ENCODE assay signal across 8 cellular contexts in the genomic region with DNA sequence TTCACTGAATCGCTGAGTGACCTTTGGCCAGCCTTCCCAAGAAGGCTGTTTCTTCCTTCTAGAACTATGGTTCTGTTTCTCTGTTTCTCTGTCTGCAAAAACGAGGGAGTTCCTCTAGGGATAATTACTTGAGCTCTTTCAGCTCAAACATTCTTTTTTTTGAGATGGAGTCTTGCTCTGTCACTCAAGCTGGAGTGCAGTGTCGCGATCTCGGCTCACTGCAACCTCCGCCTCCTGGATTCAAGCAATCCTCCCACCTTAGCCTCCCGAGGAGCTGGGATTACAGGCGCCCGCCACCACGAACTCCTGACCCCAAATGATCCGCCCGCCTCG. TPM values are rescaled to one million over a fixed set of nuclear protein-coding genes. Genes with fewer than 3 reads are reported as not detected.
A peak's percentile ranks its signal among the peaks of the same experiment; 100 is the strongest.
DNase-seq lines count a peak whose midpoint lies in the region; ATAC-seq and TF ChIP-seq lines count a peak whose summit lies in the region.

No MANE protein-coding gene starts in this region.

- POLR2A ChIA-PET in BJ (lab: Charles Lee), result interaction anchor here (0.7 to 0.9 kb wide), 2 partner anchors 15 to 47 kb away, joined by 3 to 5 read pairs; no protein-coding TSS in a partner anchor
- POLR2A ChIA-PET in IMR-90 (lab: Charles Lee; ENCODE audit: unreplicated experiment), result interaction anchor here (0.6 kb wide), 1 partner anchor 905 kb away, joined by 3 read pairs; no protein-coding TSS in a partner anchor
- POLR2A ChIA-PET in naive thymus-derived CD4-positive, alpha-beta T cell (lab: Charles Lee), result interaction anchor here (1.0 to 3.0 kb wide), 6 partner anchors 8 to 170 kb away, joined by 3 to 14 read pairs (median 6); a partner anchor contains a TSS

- H3K36me3 ChIP-seq in BJ (ENCODE audit: control insufficient read depth, insufficient read depth, low read length) (peaks cover 2% of the 10 kb centered on the region; the same call in 1 of the 2 replicates), IMR-90 (ENCODE audit: control insufficient read depth, insufficient read depth, low read length) (peaks cover 9% of the 10 kb centered on the region), mammary epithelial cell (ENCODE audit: insufficient read depth, low read length) (peaks cover 18% of the 10 kb centered on the region)
- peaks cover 5 to 28% (median 9%) of the 10 kb centered on the region in 3 experiments for H3K36me3 ChIP-seq in naive thymus-derived CD4-positive, alpha-beta T cell (ENCODE audit: control insufficient read depth in 2 of 3, insufficient read depth in 3 of 3, low read length in 3 of 3)

- peak overlapping the region; percentile 97 for H2AK9ac ChIP-seq in IMR-90 (replicated peaks; ENCODE audit: low read depth, low read length, poor library complexity)

- TF ChIP-seq POLR2A in IMR-90 (IDR thresholded peaks at IDR 0.05; ENCODE audit: low read depth, low read length), result no peak

- H4K91ac ChIP-seq in IMR-90 (ENCODE audit: insufficient read depth, low read depth, low read length), result no peak overlapping the region

- no peak overlapping the region for H3K18ac ChIP-seq in IMR-90 (ENCODE audit: low read depth, low read length)

- H3K23ac ChIP-seq in IMR-90 (ENCODE audit: low read depth, low read length), result no peak overlapping the region

- TF ChIP-seq RAD21 in IMR-90 (IDR thresholded peaks at IDR 0.05; ENCODE audit: low read length), result no peak

- peaks cover 0 to 5% (median 0%) of the 10 kb centered on the region in 11 donors for H3K9me3 Mint-ChIP-seq in naive thymus-derived CD4-positive, alpha-beta T cell

- TF ChIP-seq CTCF in BJ (IDR thresholded peaks at IDR 0.05; ENCODE audit: insufficient read depth, low read depth, low read length) (no peak), IMR-90 (conservative IDR thresholded peaks at IDR 0.05; ENCODE audit: low read depth, low read length) (no peak), mammary epithelial cell (conservative IDR thresholded peaks at IDR 0.05 in 1 of 2, IDR thresholded peaks at IDR 0.05 in 1 of 2; ENCODE audit: extremely low read depth in 1 of 2, insufficient read depth in 1 of 2, low read depth in 1 of 2, low read length in 2 of 2) (no peak)

- no peak overlapping the region; the same call in 1 of the 2 replicates for H3K14ac ChIP-seq in IMR-90 (replicated peaks; ENCODE audit: low read depth, low read length)

- peak overlapping the region; percentile 93 to 98 (median 96) for H3K27ac Mint-ChIP-seq in naive thymus-derived CD4-positive, alpha-beta T cell

- H4K20me1 ChIP-seq in IMR-90 (ENCODE audit: insufficient read depth, low read length), result peaks cover 9% of the 10 kb centered on the region; the same call in 1 of the 2 replicates
- H4K20me1 ChIP-seq in mammary epithelial cell (ENCODE audit: insufficient read depth, low read length), result no peaks in the 10 kb centered on the region

- H2BK120ac ChIP-seq in IMR-90 (ENCODE audit: low read depth, low read length), result no peak overlapping the region

- peaks cover 57% of the 10 kb centered on the region for H3K79me2 ChIP-seq in mammary epithelial cell (ENCODE audit: insufficient read depth, low read length)

- no peak for DNase-seq in BJ (ENCODE audit: low read depth)
- DNase-seq in IMR-90, result no peak
- no peak for DNase-seq in mammary epithelial cell
- DNase-seq in naive thymus-derived CD4-positive, alpha-beta T cell, result no peak
- no peak for DNase-seq in HuH-7 (ENCODE audit: low spot score)
- no peak for DNase-seq in hypothalamus (lab: John Stamatoyannopoulos, UW)

- H3K4me1 ChIP-seq in IMR-90 (ENCODE audit: control insufficient read depth, insufficient read depth, low read length) (peaks cover 3% of the 10 kb centered on the region; the same call in 1 of the 2 replicates), mammary epithelial cell (ENCODE audit: insufficient read depth, low read length) (peaks cover 21% of the 10 kb centered on the region)
- H3K4me1 ChIP-seq in naive thymus-derived CD4-positive, alpha-beta T cell (ENCODE audit: control insufficient read depth in 2 of 2, insufficient read depth in 2 of 2, low read length in 2 of 2), result peaks cover 6 to 12% of the 10 kb centered on the region in 2 donors

- intact Hi-C loops in IMR-90 (cut with micrococcal nuclease) (loop anchor here (2.0 to 5.0 kb wide), 3 partner anchors 193 to 771 kb away; a partner anchor contains a TSS), mammary epithelial cell (cut with micrococcal nuclease) (loop anchor here (5.0 to 10.0 kb wide), 3 partner anchors 61 to 311 kb away; a partner anchor contains a TSS)
- intact Hi-C loops in naive thymus-derived CD4-positive, alpha-beta T cell (cut with micrococcal nuclease), result loop anchor here (1.0 to 10.0 kb wide), 20 partner anchors 8 to 1019 kb away; a partner anchor contains a TSS

- BruUV-seq in IMR-90 (replicated peaks; lab: Mats Ljungman, UMichigan) (no TSS peak), mammary epithelial cell (replicated peaks; lab: Mats Ljungman, UMichigan) (no TSS peak)

- peaks cover 0 to 16% (median 5%) of the 10 kb centered on the region in 5 donors for H3K27me3 Mint-ChIP-seq in naive thymus-derived CD4-positive, alpha-beta T cell

- CTCF ChIA-PET in BJ (lab: Yijun Ruan, JAX), result interaction anchor here (0.7 to 1.4 kb wide), 8 partner anchors 9 to 1099 kb away, joined by 3 to 6 read pairs (median 3); no protein-coding TSS in a partner anchor
- CTCF ChIA-PET in IMR-90 (lab: Yijun Ruan, JAX), result interaction anchor here (1.0 kb wide), 1 partner anchor 10 kb away, joined by 3 read pairs; no protein-coding TSS in a partner anchor
- CTCF ChIA-PET in mammary epithelial cell (lab: Charles Lee; ENCODE audit: low non-redundant PET), result no interaction called here
- CTCF ChIA-PET in naive thymus-derived CD4-positive, alpha-beta T cell (lab: Charles Lee), result interaction anchor here (0.7 to 1.4 kb wide), 4 partner anchors 8 to 1184 kb away, joined by 3 to 7 read pairs (median 3); no protein-coding TSS in a partner anchor

- 30% methylated on average over 2 of the region's 13 CpGs; no CpG with 5 or more reads in 1 of the 2 experiments for WGBS in IMR-90 (ENCODE audit: extremely low coverage in 2 of 2, insufficient read length in 1 of 2), 2 experiments
- 14% methylated on average over 3 of the region's 13 CpGs for WGBS in mammary epithelial cell (ENCODE audit: low coverage, missing lambda C conversion rate)

- H3K4ac ChIP-seq in IMR-90 (ENCODE audit: low read depth, low read length), result 0 out of 2 replicates have a peak overlapping the region, but pooled peaks have one; percentile 94

- H3K36me3 Mint-ChIP-seq in naive thymus-derived CD4-positive, alpha-beta T cell, result peaks cover 4 to 15% (median 5%) of the 10 kb centered on the region in 5 donors

- H2BK15ac ChIP-seq in IMR-90 (ENCODE audit: low read depth, low read length), result no peak overlapping the region

- H3K9me1 ChIP-seq in IMR-90 (ENCODE audit: insufficient read depth, low read length), result 0 out of 2 replicates have a peak, but pooled peaks cover 2% of the 10 kb centered on the region

- H3K27ac ChIP-seq in IMR-90 (ENCODE audit: insufficient read depth, low read length) (peak overlapping the region; percentile 91; the same call in 1 of the 2 replicates), mammary epithelial cell (ENCODE audit: insufficient read depth, low read depth, low read length) (peak overlapping the region; percentile 88)
- H3K27ac ChIP-seq in naive thymus-derived CD4-positive, alpha-beta T cell (ENCODE audit: low read depth, low read length), result peak overlapping the region; percentile 88

- H2BK20ac ChIP-seq in IMR-90 (ENCODE audit: low read depth, low read length), result no peak overlapping the region

- H4K8ac ChIP-seq in IMR-90 (ENCODE audit: low read depth in 2 of 2, low read length in 2 of 2), result peak overlapping the region in 1 of 2 experiments; percentile 81; a peak in 2 of 4 replicates

- H2AFZ ChIP-seq in IMR-90 (replicated peaks; ENCODE audit: low read length, poor library complexity) (peak overlapping the region; percentile 97), mammary epithelial cell (ENCODE audit: low read depth, low read length) (peak overlapping the region; percentile 97)

- no peak overlapping the region for H2BK5ac ChIP-seq in IMR-90 (ENCODE audit: low read depth, low read length, poor library complexity, severe bottlenecking)

- in situ Hi-C loops in IMR-90 (cut with MboI; ENCODE audit: low sequenced_read_pairs) (no loop called here), mammary epithelial cell (cut with MboI; ENCODE audit: low sequenced_read_pairs in 2 of 2) (loop anchor here (25.0 kb wide), 3 partner anchors 146 to 296 kb away; a partner anchor contains a TSS)

- H3K9ac ChIP-seq in IMR-90 (ENCODE audit: low read depth, low read length) (peak overlapping the region; percentile 97), mammary epithelial cell (ENCODE audit: insufficient read depth, low read length) (peak overlapping the region; percentile 95)

- H4K5ac ChIP-seq in IMR-90 (ENCODE audit: low read depth, low read length), result no peak overlapping the region

- H3K56ac ChIP-seq in IMR-90 (ENCODE audit: extremely low read depth, insufficient read depth, low read length), result no peak overlapping the region

- no peaks in the 10 kb centered on the region for H3K9me3 ChIP-seq in IMR-90 (ENCODE audit: control insufficient read depth, insufficient read depth, low read length)
- H3K9me3 ChIP-seq in mammary epithelial cell (replicated peaks; ENCODE audit: insufficient read depth, low read length), result no peaks in the 10 kb centered on the region
- H3K9me3 ChIP-seq in naive thymus-derived CD4-positive, alpha-beta T cell (ENCODE audit: control insufficient read depth in 2 of 3, low read length in 3 of 3), result no peaks in the 10 kb centered on the region

- H3K4me1 Mint-ChIP-seq in naive thymus-derived CD4-positive, alpha-beta T cell, result peaks cover 8 to 52% (median 44%) of the 10 kb centered on the region in 7 donors

- peak overlapping the region; percentile 47 for H3K4me2 ChIP-seq in IMR-90 (ENCODE audit: low read depth, low read length)
- H3K4me2 ChIP-seq in mammary epithelial cell (ENCODE audit: insufficient read depth, low read depth, low read length), result peak overlapping the region; percentile 74

- H3K4me3 ChIP-seq in BJ (ENCODE audit: low read depth, low read length) (peak overlapping the region; percentile 90), IMR-90 (ENCODE audit: insufficient read depth, low read depth, low read length) (peak overlapping the region; percentile 82), mammary epithelial cell (replicated peaks in 1 of 3; ENCODE audit: insufficient read depth in 1 of 3, low read depth in 2 of 3, low read length in 3 of 3) (peak overlapping the region; percentile 95 to 98 (median 98))
- peak overlapping the region; percentile 95 for H3K4me3 ChIP-seq in naive thymus-derived CD4-positive, alpha-beta T cell (ENCODE audit: low read length)

- peaks cover 12 to 15% of the 10 kb centered on the region in 2 experiments for H3K79me1 ChIP-seq in IMR-90 (ENCODE audit: low read depth in 1 of 2, low read length in 2 of 2)

- ATAC-seq in IMR-90 (ENCODE audit: low read depth), result no peak; the same call in 1 of the 2 replicates
- ATAC-seq in naive thymus-derived CD4-positive, alpha-beta T cell, result no peak
- no peak for ATAC-seq in HG02623 (IDR thresholded peaks at IDR 0.05; ENCODE audit: unreplicated experiment)
- no peak for ATAC-seq in GM21423 (IDR thresholded peaks at IDR 0.05; ENCODE audit: unreplicated experiment)

- H3K27me3 ChIP-seq in BJ (ENCODE audit: control insufficient read depth, insufficient read depth, low read length) (no peaks in the 10 kb centered on the region; the same call in 1 of the 2 replicates), IMR-90 (ENCODE audit: control insufficient read depth, insufficient read depth, low read length) (no peaks in the 10 kb centered on the region), mammary epithelial cell (ENCODE audit: insufficient read depth, low read length) (no peaks in the 10 kb centered on the region)
- no peaks in the 10 kb centered on the region for H3K27me3 ChIP-seq in naive thymus-derived CD4-positive, alpha-beta T cell (ENCODE audit: control insufficient read depth in 2 of 2, insufficient read depth in 2 of 2, low read length in 2 of 2)

- peak overlapping the region; percentile 94; the same call in 1 of the 2 replicates for H2AK5ac ChIP-seq in IMR-90 (ENCODE audit: low read depth, low read length)

- dilution Hi-C loops in IMR-90 (cut with HindIII; ENCODE audit: low sequenced_read_pairs, unreplicated experiment), result no loop called here
- dilution Hi-C loops in mammary epithelial cell (cut with HindIII; ENCODE audit: low sequenced_read_pairs), result no loop called here

- peak overlapping the region; percentile 93 to 100 (median 98) for H3K4me3 Mint-ChIP-seq in naive thymus-derived CD4-positive, alpha-beta T cell

RNA-seq across cellular contexts. Expression of a gene that starts 0.7 kb away (rescaled TPM):
- 109 and 148 TPM in 2 replicates for polyA plus RNA-seq in BJ (2011; rRNA removed)
- polyA minus RNA-seq in BJ (2011; rRNA and poly(A)+ RNA removed), result 18.8 and 25.7 TPM in 2 replicates
- total RNA-seq in IMR-90 (2012; rRNA removed), result 159 and 229 TPM in 2 replicates
- 200 and 206 TPM in 2 replicates for polyA plus RNA-seq in IMR-90 (2012; rRNA removed)
- 72.3 and 93.5 TPM in 2 replicates for polyA plus RNA-seq in IMR-90 (2012; cell fraction: cytosol; rRNA removed)
- polyA plus RNA-seq in IMR-90 (2012; cell fraction: nucleus; rRNA removed; ENCODE audit: low replicate concordance), result 15.8 and 47.1 TPM in 2 replicates
- total RNA-seq in mammary epithelial cell, result 100 to 1,000 TPM in 1 of 2 donors, 10 to 100 TPM in 1; 69.7 to 135 TPM
- 170 TPM for polyA plus RNA-seq in mammary epithelial cell
- 36.0 TPM for polyA minus RNA-seq in mammary epithelial cell
- total RNA-seq in naive thymus-derived CD4-positive, alpha-beta T cell, result 10 to 100 TPM; 33.6 to 86.8 (median 44.7) TPM
- 100 to 1,000 TPM; 122 to 172 TPM for polyA plus RNA-seq in naive thymus-derived CD4-positive, alpha-beta T cell

RNA-seq across cellular contexts. Expression of a gene that starts 15.6 kb away (rescaled TPM):
- polyA plus RNA-seq in BJ (2011; rRNA removed) (10.6 and 13.3 TPM in 2 replicates), IMR-90 (2012; rRNA removed) (6.6 and 6.7 TPM in 2 replicates), mammary epithelial cell (3.9 TPM)
- polyA minus RNA-seq in BJ (2011; rRNA and poly(A)+ RNA removed), result 15.7 and 23.3 TPM in 2 replicates
- total RNA-seq in IMR-90 (2012; rRNA removed) (6.6 and 7.5 TPM in 2 replicates), mammary epithelial cell (10 to 100 TPM in 1 of 2 donors, 1 to 10 TPM in 1; 3.7 to 11.8 TPM)
- 4.8 and 5.3 TPM in 2 replicates for polyA plus RNA-seq in IMR-90 (2012; cell fraction: cytosol; rRNA removed)
- 17.7 and 18.1 TPM in 2 replicates for polyA plus RNA-seq in IMR-90 (2012; cell fraction: nucleus; rRNA removed; ENCODE audit: low replicate concordance)
- polyA minus RNA-seq in mammary epithelial cell, result 12.2 TPM
- 1 to 10 TPM in 4 of 5 experiments, under 1 TPM in 1; 0.85 to 2.6 (median 2.2) TPM for total RNA-seq in naive thymus-derived CD4-positive, alpha-beta T cell
- polyA plus RNA-seq in naive thymus-derived CD4-positive, alpha-beta T cell, result under 1 TPM; 0.37 to 0.86 TPM

RNA-seq across cellular contexts. Expression of a gene that starts 59.0 kb away (rescaled TPM):
- polyA plus RNA-seq in BJ (2011; rRNA removed), result not detected in 2 replicates
- polyA minus RNA-seq in BJ (2011; rRNA and poly(A)+ RNA removed), result not detected in 2 replicates
- not detected in 2 replicates for total RNA-seq in IMR-90 (2012; rRNA removed)
- not detected in 2 replicates for polyA plus RNA-seq in IMR-90 (2012; rRNA removed)
- polyA plus RNA-seq in IMR-90 (2012; cell fraction: cytosol; rRNA removed), result not detected in 2 replicates
- not detected in 2 replicates for polyA plus RNA-seq in IMR-90 (2012; cell fraction: nucleus; rRNA removed; ENCODE audit: low replicate concordance)
- under 1 TPM; 0.17 to 0.26 TPM for total RNA-seq in mammary epithelial cell
- 0.14 TPM for polyA plus RNA-seq in mammary epithelial cell
- polyA minus RNA-seq in mammary epithelial cell, result not detected
- total RNA-seq in naive thymus-derived CD4-positive, alpha-beta T cell, result not detected
- polyA plus RNA-seq in naive thymus-derived CD4-positive, alpha-beta T cell, result not detected
